In genomic region chr9:131799177-131799823, GRCh38 we compare ENCODE assay signal across 1 cellular context.
TF ChIP-seq lines count a peak whose summit lies in the region.

No MANE protein-coding gene starts in this region.

TF ChIP-seq in HepG2, 621 proteins besides CTCF, POLR2A, EP300 and RAD21 (continued from another document and continues in another):
- TF ChIP-seq, protein P1, sequence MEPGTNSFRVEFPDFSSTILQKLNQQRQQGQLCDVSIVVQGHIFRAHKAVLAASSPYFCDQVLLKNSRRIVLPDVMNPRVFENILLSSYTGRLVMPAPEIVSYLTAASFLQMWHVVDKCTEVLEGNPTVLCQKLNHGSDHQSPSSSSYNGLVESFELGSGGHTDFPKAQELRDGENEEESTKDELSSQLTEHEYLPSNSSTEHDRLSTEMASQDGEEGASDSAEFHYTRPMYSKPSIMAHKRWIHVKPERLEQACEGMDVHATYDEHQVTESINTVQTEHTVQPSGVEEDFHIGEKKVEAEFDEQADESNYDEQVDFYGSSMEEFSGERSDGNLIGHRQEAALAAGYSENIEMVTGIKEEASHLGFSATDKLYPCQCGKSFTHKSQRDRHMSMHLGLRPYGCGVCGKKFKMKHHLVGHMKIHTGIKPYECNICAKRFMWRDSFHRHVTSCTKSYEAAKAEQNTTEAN (CRISPR knock-in tag; conservative IDR thresholded peaks at IDR 0.05), result peak; percentile 80
- TF ChIP-seq RBM39 (IDR thresholded peaks at IDR 0.05; ENCODE audit: low read depth, low read length, poor library complexity, severe bottlenecking) (no peak), HOXA7 (CRISPR knock-in tag; IDR thresholded peaks at IDR 0.05) (no peak), TMF1 (CRISPR knock-in tag; IDR thresholded peaks at IDR 0.05; ENCODE audit: low read depth) (peak; percentile 80), ZFP62 (CRISPR knock-in tag; IDR thresholded peaks at IDR 0.05) (no peak), NFE2L1 (CRISPR knock-in tag; IDR thresholded peaks at IDR 0.05; ENCODE audit: borderline replicate concordance) (no peak), HHEX (CRISPR knock-in tag; IDR thresholded peaks at IDR 0.05) (no peak), TAF1 (CRISPR knock-in tag; IDR thresholded peaks at IDR 0.05) (no peak), MYNN (CRISPR knock-in tag; IDR thresholded peaks at IDR 0.05; ENCODE audit: low read depth) (0 out of 2 replicates have a peak, but pooled peaks have one; percentile 60), SATB2 (CRISPR knock-in tag; IDR thresholded peaks at IDR 0.05) (peak; percentile 95), RBFOX2 (IDR thresholded peaks at IDR 0.05; ENCODE audit: low read depth, low read length) (no peak), XBP1 (CRISPR knock-in tag; IDR thresholded peaks at IDR 0.05) (peak; percentile 87; the same call in 1 of the 2 replicates), IKZF5 (CRISPR knock-in tag; IDR thresholded peaks at IDR 0.05) (peak; percentile 74; the same call in 1 of the 2 replicates), ZNF614 (CRISPR knock-in tag; IDR thresholded peaks at IDR 0.05; ENCODE audit: borderline replicate concordance) (no peak), CAMTA2 (CRISPR knock-in tag; IDR thresholded peaks at IDR 0.05; ENCODE audit: borderline replicate concordance) (no peak), ZNF552 (CRISPR knock-in tag; IDR thresholded peaks at IDR 0.05; ENCODE audit: borderline replicate concordance) (no peak), ATM (IDR thresholded peaks at IDR 0.05; ENCODE audit: borderline replicate concordance) (no peak), HIVEP1 (CRISPR knock-in tag; IDR thresholded peaks at IDR 0.05) (no peak), ZNF138 (CRISPR knock-in tag; IDR thresholded peaks at IDR 0.05; ENCODE audit: low read depth) (no peak), NKX3-1 (CRISPR knock-in tag; IDR thresholded peaks at IDR 0.05) (peak; percentile 95), HMG20A (CRISPR knock-in tag; IDR thresholded peaks at IDR 0.05; ENCODE audit: borderline replicate concordance) (no peak), TRIM22 (IDR thresholded peaks at IDR 0.05) (no peak), ZNF792 (CRISPR knock-in tag; IDR thresholded peaks at IDR 0.05) (peak; percentile 89), ZSCAN31 (CRISPR knock-in tag; IDR thresholded peaks at IDR 0.05; ENCODE audit: low read depth) (peak; percentile 58; the same call in 1 of the 2 replicates), KLF6 (CRISPR knock-in tag; IDR thresholded peaks at IDR 0.05) (peak; percentile 88), ZNF225 (CRISPR knock-in tag; IDR thresholded peaks at IDR 0.05) (no peak; the same call in 1 of the 2 replicates), ZNF563 (CRISPR knock-in tag; IDR thresholded peaks at IDR 0.05) (peak; percentile 40; the same call in 1 of the 2 replicates), TSC22D2 (CRISPR knock-in tag; IDR thresholded peaks at IDR 0.05; ENCODE audit: borderline replicate concordance) (peak; percentile 97), ZNF781 (CRISPR knock-in tag; IDR thresholded peaks at IDR 0.05; ENCODE audit: borderline replicate concordance, not compliant biosample characterization) (peak; percentile 44), ZNF670 (CRISPR knock-in tag; IDR thresholded peaks at IDR 0.05; ENCODE audit: borderline replicate concordance) (no peak), XRCC5 (optimal IDR thresholded peaks at IDR 0.05; ENCODE audit: low read length) (no peak), RXRB (CRISPR knock-in tag; IDR thresholded peaks at IDR 0.05; ENCODE audit: borderline replicate concordance) (peak; percentile 61; the same call in 1 of the 2 replicates), MXD3 (CRISPR knock-in tag; IDR thresholded peaks at IDR 0.05) (peak; percentile 89; the same call in 1 of the 2 replicates), SP140L (CRISPR knock-in tag; IDR thresholded peaks at IDR 0.05; ENCODE audit: borderline replicate concordance) (peak; percentile 85; the same call in 1 of the 2 replicates), RARG (CRISPR knock-in tag; IDR thresholded peaks at IDR 0.05; ENCODE audit: low read depth) (no peak), ZFP36L1 (CRISPR knock-in tag; IDR thresholded peaks at IDR 0.05) (no peak), ZNF543 (CRISPR knock-in tag; IDR thresholded peaks at IDR 0.05) (no peak), RNF219 (CRISPR knock-in tag; IDR thresholded peaks at IDR 0.05) (no peak), ZNF263 (CRISPR knock-in tag; IDR thresholded peaks at IDR 0.05) (peak; percentile 61), POLR2AphosphoS5 (IDR thresholded peaks at IDR 0.05; ENCODE audit: low read depth, low read length) (no peak), NR2C2 (CRISPR knock-in tag; IDR thresholded peaks at IDR 0.05; ENCODE audit: borderline replicate concordance) (no peak)
- TF ChIP-seq, protein P2, sequence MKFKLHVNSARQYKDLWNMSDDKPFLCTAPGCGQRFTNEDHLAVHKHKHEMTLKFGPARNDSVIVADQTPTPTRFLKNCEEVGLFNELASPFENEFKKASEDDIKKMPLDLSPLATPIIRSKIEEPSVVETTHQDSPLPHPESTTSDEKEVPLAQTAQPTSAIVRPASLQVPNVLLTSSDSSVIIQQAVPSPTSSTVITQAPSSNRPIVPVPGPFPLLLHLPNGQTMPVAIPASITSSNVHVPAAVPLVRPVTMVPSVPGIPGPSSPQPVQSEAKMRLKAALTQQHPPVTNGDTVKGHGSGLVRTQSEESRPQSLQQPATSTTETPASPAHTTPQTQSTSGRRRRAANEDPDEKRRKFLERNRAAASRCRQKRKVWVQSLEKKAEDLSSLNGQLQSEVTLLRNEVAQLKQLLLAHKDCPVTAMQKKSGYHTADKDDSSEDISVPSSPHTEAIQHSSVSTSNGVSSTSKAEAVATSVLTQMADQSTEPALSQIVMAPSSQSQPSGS (CRISPR knock-in tag; IDR thresholded peaks at IDR 0.05), result peak; percentile 71; the same call in 1 of the 2 replicates
- TF ChIP-seq, protein P3, sequence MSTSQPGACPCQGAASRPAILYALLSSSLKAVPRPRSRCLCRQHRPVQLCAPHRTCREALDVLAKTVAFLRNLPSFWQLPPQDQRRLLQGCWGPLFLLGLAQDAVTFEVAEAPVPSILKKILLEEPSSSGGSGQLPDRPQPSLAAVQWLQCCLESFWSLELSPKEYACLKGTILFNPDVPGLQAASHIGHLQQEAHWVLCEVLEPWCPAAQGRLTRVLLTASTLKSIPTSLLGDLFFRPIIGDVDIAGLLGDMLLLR (CRISPR knock-in tag; IDR thresholded peaks at IDR 0.05), result no peak
- TF ChIP-seq, protein P4, sequence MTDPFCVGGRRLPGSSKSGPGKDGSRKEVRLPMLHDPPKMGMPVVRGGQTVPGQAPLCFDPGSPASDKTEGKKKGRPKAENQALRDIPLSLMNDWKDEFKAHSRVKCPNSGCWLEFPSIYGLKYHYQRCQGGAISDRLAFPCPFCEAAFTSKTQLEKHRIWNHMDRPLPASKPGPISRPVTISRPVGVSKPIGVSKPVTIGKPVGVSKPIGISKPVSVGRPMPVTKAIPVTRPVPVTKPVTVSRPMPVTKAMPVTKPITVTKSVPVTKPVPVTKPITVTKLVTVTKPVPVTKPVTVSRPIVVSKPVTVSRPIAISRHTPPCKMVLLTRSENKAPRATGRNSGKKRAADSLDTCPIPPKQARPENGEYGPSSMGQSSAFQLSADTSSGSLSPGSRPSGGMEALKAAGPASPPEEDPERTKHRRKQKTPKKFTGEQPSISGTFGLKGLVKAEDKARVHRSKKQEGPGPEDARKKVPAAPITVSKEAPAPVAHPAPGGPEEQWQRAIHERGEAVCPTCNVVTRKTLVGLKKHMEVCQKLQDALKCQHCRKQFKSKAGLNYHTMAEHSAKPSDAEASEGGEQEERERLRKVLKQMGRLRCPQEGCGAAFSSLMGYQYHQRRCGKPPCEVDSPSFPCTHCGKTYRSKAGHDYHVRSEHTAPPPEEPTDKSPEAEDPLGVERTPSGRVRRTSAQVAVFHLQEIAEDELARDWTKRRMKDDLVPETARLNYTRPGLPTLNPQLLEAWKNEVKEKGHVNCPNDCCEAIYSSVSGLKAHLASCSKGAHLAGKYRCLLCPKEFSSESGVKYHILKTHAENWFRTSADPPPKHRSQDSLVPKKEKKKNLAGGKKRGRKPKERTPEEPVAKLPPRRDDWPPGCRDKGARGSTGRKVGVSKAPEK (CRISPR knock-in tag; IDR thresholded peaks at IDR 0.05; ENCODE audit: borderline replicate concordance), result no peak
- TF ChIP-seq, protein P5, sequence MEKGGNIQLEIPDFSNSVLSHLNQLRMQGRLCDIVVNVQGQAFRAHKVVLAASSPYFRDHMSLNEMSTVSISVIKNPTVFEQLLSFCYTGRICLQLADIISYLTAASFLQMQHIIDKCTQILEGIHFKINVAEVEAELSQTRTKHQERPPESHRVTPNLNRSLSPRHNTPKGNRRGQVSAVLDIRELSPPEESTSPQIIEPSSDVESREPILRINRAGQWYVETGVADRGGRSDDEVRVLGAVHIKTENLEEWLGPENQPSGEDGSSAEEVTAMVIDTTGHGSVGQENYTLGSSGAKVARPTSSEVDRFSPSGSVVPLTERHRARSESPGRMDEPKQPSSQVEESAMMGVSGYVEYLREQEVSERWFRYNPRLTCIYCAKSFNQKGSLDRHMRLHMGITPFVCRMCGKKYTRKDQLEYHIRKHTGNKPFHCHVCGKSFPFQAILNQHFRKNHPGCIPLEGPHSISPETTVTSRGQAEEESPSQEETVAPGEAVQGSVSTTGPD (CRISPR knock-in tag; IDR thresholded peaks at IDR 0.05), result no peak
- TF ChIP-seq, protein P6, sequence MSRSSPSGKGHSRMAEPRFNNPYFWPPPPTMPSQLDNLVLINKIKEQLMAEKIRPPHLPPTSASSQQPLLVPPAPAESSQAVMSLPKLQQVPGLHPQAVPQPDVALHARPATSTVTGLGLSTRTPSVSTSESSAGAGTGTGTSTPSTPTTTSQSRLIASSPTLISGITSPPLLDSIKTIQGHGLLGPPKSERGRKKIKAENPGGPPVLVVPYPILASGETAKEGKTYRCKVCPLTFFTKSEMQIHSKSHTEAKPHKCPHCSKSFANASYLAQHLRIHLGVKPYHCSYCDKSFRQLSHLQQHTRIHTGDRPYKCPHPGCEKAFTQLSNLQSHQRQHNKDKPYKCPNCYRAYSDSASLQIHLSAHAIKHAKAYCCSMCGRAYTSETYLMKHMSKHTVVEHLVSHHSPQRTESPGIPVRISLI (CRISPR knock-in tag; IDR thresholded peaks at IDR 0.05; ENCODE audit: borderline replicate concordance), result no peak
- TF ChIP-seq, protein P7, sequence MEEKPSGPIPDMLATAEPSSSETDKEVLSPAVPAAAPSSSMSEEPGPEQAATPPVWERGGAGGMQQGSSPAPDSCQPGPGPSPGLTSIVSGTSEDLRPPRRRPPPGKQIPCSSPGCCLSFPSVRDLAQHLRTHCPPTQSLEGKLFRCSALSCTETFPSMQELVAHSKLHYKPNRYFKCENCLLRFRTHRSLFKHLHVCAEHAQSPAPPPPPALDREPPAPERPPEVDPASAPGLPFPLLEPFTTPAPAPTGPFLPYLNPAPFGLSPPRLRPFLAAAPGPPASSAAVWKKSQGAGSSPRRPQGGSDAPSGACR (CRISPR knock-in tag; IDR thresholded peaks at IDR 0.05), result no peak
- TF ChIP-seq, protein P8, sequence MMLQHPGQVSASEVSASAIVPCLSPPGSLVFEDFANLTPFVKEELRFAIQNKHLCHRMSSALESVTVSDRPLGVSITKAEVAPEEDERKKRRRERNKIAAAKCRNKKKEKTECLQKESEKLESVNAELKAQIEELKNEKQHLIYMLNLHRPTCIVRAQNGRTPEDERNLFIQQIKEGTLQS (CRISPR knock-in tag; IDR thresholded peaks at IDR 0.05), result peak; percentile 44; the same call in 1 of the 2 replicates
- TF ChIP-seq, protein P9, sequence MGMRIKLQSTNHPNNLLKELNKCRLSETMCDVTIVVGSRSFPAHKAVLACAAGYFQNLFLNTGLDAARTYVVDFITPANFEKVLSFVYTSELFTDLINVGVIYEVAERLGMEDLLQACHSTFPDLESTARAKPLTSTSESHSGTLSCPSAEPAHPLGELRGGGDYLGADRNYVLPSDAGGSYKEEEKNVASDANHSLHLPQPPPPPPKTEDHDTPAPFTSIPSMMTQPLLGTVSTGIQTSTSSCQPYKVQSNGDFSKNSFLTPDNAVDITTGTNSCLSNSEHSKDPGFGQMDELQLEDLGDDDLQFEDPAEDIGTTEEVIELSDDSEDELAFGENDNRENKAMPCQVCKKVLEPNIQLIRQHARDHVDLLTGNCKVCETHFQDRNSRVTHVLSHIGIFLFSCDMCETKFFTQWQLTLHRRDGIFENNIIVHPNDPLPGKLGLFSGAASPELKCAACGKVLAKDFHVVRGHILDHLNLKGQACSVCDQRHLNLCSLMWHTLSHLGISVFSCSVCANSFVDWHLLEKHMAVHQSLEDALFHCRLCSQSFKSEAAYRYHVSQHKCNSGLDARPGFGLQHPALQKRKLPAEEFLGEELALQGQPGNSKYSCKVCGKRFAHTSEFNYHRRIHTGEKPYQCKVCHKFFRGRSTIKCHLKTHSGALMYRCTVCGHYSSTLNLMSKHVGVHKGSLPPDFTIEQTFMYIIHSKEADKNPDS (CRISPR knock-in tag; IDR thresholded peaks at IDR 0.05), result no peak
